19 cellular contexts compared by ENCODE assay signal in the genomic region with DNA sequence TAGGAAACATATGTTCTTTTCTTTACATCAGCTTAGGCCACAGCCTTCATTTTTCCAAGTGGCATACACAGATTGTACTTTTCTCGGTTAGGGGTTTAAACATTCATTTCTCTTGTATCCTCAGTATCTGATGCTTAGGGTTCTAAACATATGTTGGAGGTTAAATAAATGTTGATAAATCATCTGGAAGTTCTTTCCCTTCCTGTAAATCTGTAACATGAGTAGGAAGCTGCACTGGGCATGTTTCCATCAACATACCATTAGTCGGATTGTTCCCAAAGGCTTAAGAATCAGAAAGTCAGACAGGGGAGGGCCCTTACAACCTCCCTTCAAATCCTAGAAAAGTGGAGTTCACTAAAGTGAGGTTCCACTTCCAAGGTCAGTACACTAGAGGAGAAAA. TPM values are rescaled to one million over a fixed set of nuclear protein-coding genes. Genes with fewer than 3 reads are reported as not detected.
DNase-seq lines count a peak whose midpoint lies in the region; ATAC-seq and TF ChIP-seq lines count a peak whose summit lies in the region.
"Had no signal": no experiment of that assay in that cellular context is flagged by ENCODE, and none has a peak within 500 bp of the region (broad histone marks: within the 10 kb centered on the region; RNA-seq: fewer than 3 reads in every experiment).

No MANE protein-coding gene starts in this region.

- H3K27me3 ChIP-seq in body of pancreas, result no peaks in the 10 kb centered on the region
- H3K27me3 ChIP-seq: sigmoid colon, transverse colon had no signal

- no peak overlapping the region for H3K27ac ChIP-seq in body of pancreas
- H3K27ac ChIP-seq: sigmoid colon, transverse colon had no signal

- no peak for TF ChIP-seq POLR2A in body of pancreas (IDR thresholded peaks at IDR 0.05)

- DNase-seq in HCEC 1CT (peak; percentile 74), fibroblast of mammary gland (ENCODE audit: low read depth) (peak; percentile 89), smooth muscle cell of the brain vasculature (ENCODE audit: low read depth, low spot score) (peak; percentile 47), body of pancreas (no peak)
- DNase-seq: activated naive CD4-positive, alpha-beta T cell treated with anti-CD3 and anti-CD28 coated beads, Interleukin-2, amount 10 ng/mL, durations not matched to agents 7 days and 5 days; CD4-positive, alpha-beta memory T cell; cerebellar nuclear complex; head of caudate nucleus; islet precursor cell; KBM-7; NCI-H1092 treated with DMSO at 0.1 percent for 48 hours; SHP77; sigmoid colon; stimulated activated CD4-positive, alpha-beta T cell treated with anti-CD3 and anti-CD28 coated beads, Interleukin-4, amount 100 ng/mL, for 4 hours; transverse colon had no signal

- peaks cover 0 to 9% of the 10 kb centered on the region in 2 donors for H3K36me3 ChIP-seq in body of pancreas (replicated peaks in 1 of 2; ENCODE audit: insufficient read depth in 1 of 2, low read depth in 2 of 2)
- H3K36me3 ChIP-seq: sigmoid colon had no signal

- no peaks in the 10 kb centered on the region for H3K9me3 ChIP-seq in body of pancreas
- H3K9me3 ChIP-seq: sigmoid colon, transverse colon had no signal

- peak; percentile 92 for ATAC-seq in SK-N-SH treated with all-trans-retinoic acid at 6 μM for 48 hours
- no peak for ATAC-seq in body of pancreas
- no peak for ATAC-seq in HG02571 (IDR thresholded peaks at IDR 0.05; ENCODE audit: unreplicated experiment)
- ATAC-seq in GM21576 (IDR thresholded peaks at IDR 0.05; ENCODE audit: unreplicated experiment), result no peak
- ATAC-seq: GM12878 had no signal

- 72 to 74% methylated on average over 2 of the region's 2 CpGs for WGBS in body of pancreas, 2 donors

- intact Hi-C loops in body of pancreas (cut with DNase I), result loop anchor here (10.0 kb wide), 1 partner anchor 200 kb away; no protein-coding TSS in a partner anchor

- TF ChIP-seq CTCF in fibroblast of mammary gland (conservative IDR thresholded peaks at IDR 0.05; ENCODE audit: control insufficient read depth, insufficient read depth, low read depth, low read length), result no peak
- TF ChIP-seq CTCF in body of pancreas (IDR thresholded peaks at IDR 0.05), result no peak

- H3K4me3 ChIP-seq in fibroblast of mammary gland (ENCODE audit: control insufficient read depth, low read depth, low read length) (no peak overlapping the region), body of pancreas (no peak overlapping the region)
- H3K4me3 ChIP-seq: GM12878, sigmoid colon, transverse colon had no signal

- H3K4me1 ChIP-seq in body of pancreas, result no peaks in the 10 kb centered on the region
- H3K4me1 ChIP-seq: sigmoid colon, transverse colon had no signal

TF ChIP-seq in SK-N-SH treated with all-trans-retinoic acid at 6 μM for 48 hours, 23 proteins besides CTCF, POLR2A, EP300 and RAD21:
- no peak for TF ChIP-seq ZFP3 (CRISPR knock-in tag; IDR thresholded peaks at IDR 0.05)
- no peak for TF ChIP-seq ZNF8 (CRISPR knock-in tag; IDR thresholded peaks at IDR 0.05)
- TF ChIP-seq TOX (CRISPR knock-in tag; IDR thresholded peaks at IDR 0.05; ENCODE audit: borderline replicate concordance), result no peak
- TF ChIP-seq TCF4 (CRISPR knock-in tag; IDR thresholded peaks at IDR 0.05; ENCODE audit: borderline replicate concordance), result no peak
- TF ChIP-seq SNAI2 (CRISPR knock-in tag; IDR thresholded peaks at IDR 0.05), result no peak
- TF ChIP-seq ISL1 (CRISPR knock-in tag; IDR thresholded peaks at IDR 0.05), result no peak
- TF ChIP-seq, protein P1, sequence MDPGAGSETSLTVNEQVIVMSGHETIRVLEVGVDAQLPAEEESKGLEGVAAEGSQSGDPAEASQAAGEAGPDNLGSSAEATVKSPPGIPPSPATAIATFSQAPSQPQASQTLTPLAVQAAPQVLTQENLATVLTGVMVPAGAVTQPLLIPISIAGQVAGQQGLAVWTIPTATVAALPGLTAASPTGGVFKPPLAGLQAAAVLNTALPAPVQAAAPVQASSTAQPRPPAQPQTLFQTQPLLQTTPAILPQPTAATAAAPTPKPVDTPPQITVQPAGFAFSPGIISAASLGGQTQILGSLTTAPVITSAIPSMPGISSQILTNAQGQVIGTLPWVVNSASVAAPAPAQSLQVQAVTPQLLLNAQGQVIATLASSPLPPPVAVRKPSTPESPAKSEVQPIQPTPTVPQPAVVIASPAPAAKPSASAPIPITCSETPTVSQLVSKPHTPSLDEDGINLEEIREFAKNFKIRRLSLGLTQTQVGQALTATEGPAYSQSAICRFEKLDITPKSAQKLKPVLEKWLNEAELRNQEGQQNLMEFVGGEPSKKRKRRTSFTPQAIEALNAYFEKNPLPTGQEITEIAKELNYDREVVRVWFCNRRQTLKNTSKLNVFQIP (CRISPR knock-in tag; IDR thresholded peaks at IDR 0.05; ENCODE audit: borderline replicate concordance, low read depth), result no peak
- TF ChIP-seq, protein P2, sequence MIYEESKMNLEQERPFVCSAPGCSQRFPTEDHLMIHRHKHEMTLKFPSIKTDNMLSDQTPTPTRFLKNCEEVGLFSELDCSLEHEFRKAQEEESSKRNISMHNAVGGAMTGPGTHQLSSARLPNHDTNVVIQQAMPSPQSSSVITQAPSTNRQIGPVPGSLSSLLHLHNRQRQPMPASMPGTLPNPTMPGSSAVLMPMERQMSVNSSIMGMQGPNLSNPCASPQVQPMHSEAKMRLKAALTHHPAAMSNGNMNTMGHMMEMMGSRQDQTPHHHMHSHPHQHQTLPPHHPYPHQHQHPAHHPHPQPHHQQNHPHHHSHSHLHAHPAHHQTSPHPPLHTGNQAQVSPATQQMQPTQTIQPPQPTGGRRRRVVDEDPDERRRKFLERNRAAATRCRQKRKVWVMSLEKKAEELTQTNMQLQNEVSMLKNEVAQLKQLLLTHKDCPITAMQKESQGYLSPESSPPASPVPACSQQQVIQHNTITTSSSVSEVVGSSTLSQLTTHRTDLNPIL (CRISPR knock-in tag; IDR thresholded peaks at IDR 0.05; ENCODE audit: low read depth), result no peak
- TF ChIP-seq, protein P3, sequence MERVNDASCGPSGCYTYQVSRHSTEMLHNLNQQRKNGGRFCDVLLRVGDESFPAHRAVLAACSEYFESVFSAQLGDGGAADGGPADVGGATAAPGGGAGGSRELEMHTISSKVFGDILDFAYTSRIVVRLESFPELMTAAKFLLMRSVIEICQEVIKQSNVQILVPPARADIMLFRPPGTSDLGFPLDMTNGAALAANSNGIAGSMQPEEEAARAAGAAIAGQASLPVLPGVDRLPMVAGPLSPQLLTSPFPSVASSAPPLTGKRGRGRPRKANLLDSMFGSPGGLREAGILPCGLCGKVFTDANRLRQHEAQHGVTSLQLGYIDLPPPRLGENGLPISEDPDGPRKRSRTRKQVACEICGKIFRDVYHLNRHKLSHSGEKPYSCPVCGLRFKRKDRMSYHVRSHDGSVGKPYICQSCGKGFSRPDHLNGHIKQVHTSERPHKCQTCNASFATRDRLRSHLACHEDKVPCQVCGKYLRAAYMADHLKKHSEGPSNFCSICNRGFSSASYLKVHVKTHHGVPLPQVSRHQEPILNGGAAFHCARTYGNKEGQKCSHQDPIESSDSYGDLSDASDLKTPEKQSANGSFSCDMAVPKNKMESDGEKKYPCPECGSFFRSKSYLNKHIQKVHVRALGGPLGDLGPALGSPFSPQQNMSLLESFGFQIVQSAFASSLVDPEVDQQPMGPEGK (CRISPR knock-in tag; IDR thresholded peaks at IDR 0.05; ENCODE audit: borderline replicate concordance), result no peak
- TF ChIP-seq CSDC2 (CRISPR knock-in tag; IDR thresholded peaks at IDR 0.05), result no peak
- no peak for TF ChIP-seq GLIS3 (CRISPR knock-in tag; IDR thresholded peaks at IDR 0.05)
- TF ChIP-seq PPARA (CRISPR knock-in tag; IDR thresholded peaks at IDR 0.05; ENCODE audit: borderline replicate concordance), result no peak
TF ChIP-seq in SK-N-SH treated with all-trans-retinoic acid at 6 μM for 48 hours: peak in this region for 0.

RNA-seq across cellular contexts. Expression of a gene that starts 54.8 kb away (rescaled TPM):
- total RNA-seq in body of pancreas, result 100 to 1,000 TPM in 1 of 2 donors, 10 to 100 TPM in 1; 77.8 to 179 TPM

Comparison
In these comparisons a context has a peak if more than half of its experiments do, and no peak if none do; other contexts are left out.
1. DNase-seq: peak in HCEC 1CT (single experiment), fibroblast of mammary gland (single experiment) and smooth muscle cell of the brain vasculature (single experiment); none in body of pancreas (0 of 4).